In the genomic region with DNA sequence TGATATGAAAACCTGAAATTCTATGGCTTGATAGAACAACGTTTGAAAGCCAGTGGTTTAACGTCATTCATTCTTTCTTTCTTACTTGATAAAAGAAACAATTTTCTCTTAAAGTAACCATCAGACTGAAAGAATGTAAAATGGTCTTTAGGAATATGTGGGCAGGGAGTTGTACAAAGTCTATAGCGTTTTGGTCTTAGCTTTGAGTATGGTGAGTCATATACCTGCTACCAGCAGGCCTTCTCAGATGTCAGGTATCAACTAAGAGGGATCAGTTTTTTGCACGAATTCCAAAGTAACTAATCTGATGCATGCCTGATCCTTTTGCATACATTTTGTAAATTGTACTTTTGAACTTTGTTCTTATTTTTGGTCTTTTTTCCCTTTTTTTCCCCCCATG, we compare ENCODE assay signal across 25 cellular contexts.
"Had no signal": no experiment of that assay in that cellular context is flagged by ENCODE, and none has a peak within 500 bp of the region (broad histone marks: within the 10 kb centered on the region; RNA-seq: fewer than 3 reads in every experiment).

No MANE protein-coding gene starts in this region.

- H3K4me1 Mint-ChIP-seq: naive thymus-derived CD4-positive, alpha-beta T cell; neural progenitor cell; stimulated activated naive CD8-positive, alpha-beta T cell treated with anti-CD3 and anti-CD28 coated beads, Interleukin-15, amount 100 ng/mL, for 72 hours had no signal

- ATAC-seq: esophagus mucosa; gastrocnemius medialis; heart left ventricle; left lobe of liver; mucosa of descending colon; naive thymus-derived CD4-positive, alpha-beta T cell; right lobe of liver; stimulated activated naive CD8-positive, alpha-beta T cell treated with anti-CD3 and anti-CD28 coated beads, Interleukin-15, amount 100 ng/mL, for 72 hours had no signal

- H3K4me3 Mint-ChIP-seq: dendritic cell treated with granulocyte-macrophage colony-stimulating factor and Interleukin-4, amounts not matched to agents 40 ng/mL and 50 ng/mL, for 4 days; endodermal cell; mesothelial cell of epicardium; naive thymus-derived CD4-positive, alpha-beta T cell; nephron; neural progenitor cell; stimulated activated naive CD8-positive, alpha-beta T cell treated with anti-CD3 and anti-CD28 coated beads, Interleukin-15, amount 100 ng/mL, for 72 hours had no signal

- DNase-seq: effector CD8-positive, alpha-beta T cell; endodermal cell; foreskin fibroblast; gastrocnemius medialis; heart left ventricle; kidney; mesenchymal stem cell; mucosa of descending colon; naive thymus-derived CD4-positive, alpha-beta T cell; right lobe of liver; small intestine; stimulated activated CD4-positive, alpha-beta T cell treated with anti-CD3 and anti-CD28 coated beads, Interleukin-12 subunit alpha, Interleukin-12 subunit beta, amount 100 ng/mL, for 4 hours; stimulated activated CD4-positive, alpha-beta T cell treated with anti-CD3 and anti-CD28 coated beads, Interleukin-1b, Interleukin-23, amount 100 ng/mL, for 48 hours; stimulated activated CD4-positive, alpha-beta T cell treated with anti-CD3 and anti-CD28 coated beads, Interleukin-4, amount 100 ng/mL, for 1 hour; stimulated activated CD8-positive, alpha-beta memory T cell treated with anti-CD3 and anti-CD28 coated beads, Interleukin-4, amount 100 ng/mL, for 48 hours; stimulated activated naive CD4-positive, alpha-beta T cell; stimulated activated naive CD8-positive, alpha-beta T cell treated with anti-CD3 and anti-CD28 coated beads, Interleukin-15, amount 100 ng/mL, for 72 hours; transverse colon had no signal

- H3K9me3 Mint-ChIP-seq: dendritic cell treated with granulocyte-macrophage colony-stimulating factor and Interleukin-4, amounts not matched to agents 40 ng/mL and 50 ng/mL, for 4 days; endodermal cell; mesothelial cell of epicardium; naive thymus-derived CD4-positive, alpha-beta T cell; nephron; neural progenitor cell; stimulated activated naive CD8-positive, alpha-beta T cell treated with anti-CD3 and anti-CD28 coated beads, Interleukin-15, amount 100 ng/mL, for 72 hours had no signal

- H3K27me3 Mint-ChIP-seq: dendritic cell treated with granulocyte-macrophage colony-stimulating factor and Interleukin-4, amounts not matched to agents 40 ng/mL and 50 ng/mL, for 4 days; naive thymus-derived CD4-positive, alpha-beta T cell; progenitor cell of endocrine pancreas; stimulated activated naive CD8-positive, alpha-beta T cell treated with anti-CD3 and anti-CD28 coated beads, Interleukin-15, amount 100 ng/mL, for 72 hours had no signal

- H3K36me3 Mint-ChIP-seq: mesothelial cell of epicardium; naive thymus-derived CD4-positive, alpha-beta T cell; neural progenitor cell had no signal

- H3K27ac Mint-ChIP-seq: dendritic cell treated with granulocyte-macrophage colony-stimulating factor and Interleukin-4, amounts not matched to agents 40 ng/mL and 50 ng/mL, for 4 days; endodermal cell; mesothelial cell of epicardium; naive thymus-derived CD4-positive, alpha-beta T cell; nephron; neural progenitor cell; progenitor cell of endocrine pancreas; stimulated activated naive CD8-positive, alpha-beta T cell treated with anti-CD3 and anti-CD28 coated beads, Interleukin-15, amount 100 ng/mL, for 72 hours had no signal
